ENCODE assay signal across 1 cellular context in genomic region chr1:172532700-172533510, GRCh38.
TF ChIP-seq lines count a peak whose summit lies in the region.

Gene SUCO (plus strand): TSS chr1:172533150. CDS start chr1:172533436, 286 bp downstream.

TF ChIP-seq in HepG2, 621 proteins besides CTCF, POLR2A, EP300 and RAD21 (continued from another document and continues in another):
- no peak for TF ChIP-seq ZBTB39 (CRISPR knock-in tag; IDR thresholded peaks at IDR 0.05)
- TF ChIP-seq ZFAT (CRISPR knock-in tag; conservative IDR thresholded peaks at IDR 0.05): no peak
- TF ChIP-seq ZNF20 (CRISPR knock-in tag; IDR thresholded peaks at IDR 0.05): 0 out of 2 replicates have a peak, but pooled peaks have one; percentile 61
- no peak for TF ChIP-seq DNMT1 (CRISPR knock-in tag; IDR thresholded peaks at IDR 0.05)
- no peak for TF ChIP-seq DPF2 (CRISPR knock-in tag; IDR thresholded peaks at IDR 0.05; ENCODE audit: borderline replicate concordance, low read depth)
- no peak for TF ChIP-seq GLI4 (CRISPR knock-in tag; IDR thresholded peaks at IDR 0.05; ENCODE audit: borderline replicate concordance)
- TF ChIP-seq ZNF142 (CRISPR knock-in tag; IDR thresholded peaks at IDR 0.05): peak; percentile 51; the same call in 1 of the 2 replicates
- TF ChIP-seq HMGXB4 (CRISPR knock-in tag; IDR thresholded peaks at IDR 0.05; ENCODE audit: borderline replicate concordance in 1 of 2, low read depth in 1 of 2): peak; percentile 65 to 78
- no peak for TF ChIP-seq ZNF720 (CRISPR knock-in tag; IDR thresholded peaks at IDR 0.05)
- TF ChIP-seq DR1 (CRISPR knock-in tag; IDR thresholded peaks at IDR 0.05): peak; percentile 78
- peak; percentile 97; the same call in 1 of the 2 replicates for TF ChIP-seq PRDM10 (CRISPR knock-in tag; IDR thresholded peaks at IDR 0.05; ENCODE audit: low read depth)
- TF ChIP-seq KLF15 (CRISPR knock-in tag; IDR thresholded peaks at IDR 0.05; ENCODE audit: borderline replicate concordance): no peak
- TF ChIP-seq TSC22D2 (CRISPR knock-in tag; IDR thresholded peaks at IDR 0.05; ENCODE audit: borderline replicate concordance): 0 out of 2 replicates have a peak, but pooled peaks have one; percentile 20
- no peak for TF ChIP-seq JUN (CRISPR knock-in tag; IDR thresholded peaks at IDR 0.05)
- TF ChIP-seq SMC3 (IDR thresholded peaks at IDR 0.05; ENCODE audit: low read length): no peak; the same call in 1 of the 2 replicates
- TF ChIP-seq ZNF317 (CRISPR knock-in tag; IDR thresholded peaks at IDR 0.05): peak; percentile 60
- peak; percentile 85; the same call in 1 of the 2 replicates for TF ChIP-seq ZNF280B (CRISPR knock-in tag; IDR thresholded peaks at IDR 0.05; ENCODE audit: borderline replicate concordance)
- no peak for TF ChIP-seq CSRNP2 (CRISPR knock-in tag; conservative IDR thresholded peaks at IDR 0.05; ENCODE audit: low read depth)
- no peak for TF ChIP-seq TMF1 (CRISPR knock-in tag; IDR thresholded peaks at IDR 0.05; ENCODE audit: low read depth)
- TF ChIP-seq MYNN (CRISPR knock-in tag; IDR thresholded peaks at IDR 0.05; ENCODE audit: low read depth): no peak; the same call in 1 of the 2 replicates
- TF ChIP-seq ZNF772 (CRISPR knock-in tag; IDR thresholded peaks at IDR 0.05): no peak
- no peak for TF ChIP-seq HNRNPUL1 (IDR thresholded peaks at IDR 0.05; ENCODE audit: low read depth, low read length)
- no peak for TF ChIP-seq ZNF878 (CRISPR knock-in tag; IDR thresholded peaks at IDR 0.05)
- no peak for TF ChIP-seq ZNF292 (CRISPR knock-in tag; IDR thresholded peaks at IDR 0.05; ENCODE audit: borderline replicate concordance, low read depth)
- TF ChIP-seq FOXA3 (CRISPR knock-in tag; IDR thresholded peaks at IDR 0.05): no peak
- peak; percentile 60 for TF ChIP-seq PAXIP1 (CRISPR knock-in tag; conservative IDR thresholded peaks at IDR 0.05)
- no peak for TF ChIP-seq FOXO4 (CRISPR knock-in tag; conservative IDR thresholded peaks at IDR 0.05)
- TF ChIP-seq ARNT (IDR thresholded peaks at IDR 0.05): no peak
- peak; percentile 84; the same call in 1 of the 2 replicates for TF ChIP-seq NFKB2 (CRISPR knock-in tag; IDR thresholded peaks at IDR 0.05; ENCODE audit: borderline replicate concordance)
- no peak for TF ChIP-seq ELF4 (CRISPR knock-in tag; IDR thresholded peaks at IDR 0.05; ENCODE audit: borderline replicate concordance)
- TF ChIP-seq CREBL2 (CRISPR knock-in tag; IDR thresholded peaks at IDR 0.05; ENCODE audit: borderline replicate concordance): no peak
